In the genomic region with DNA sequence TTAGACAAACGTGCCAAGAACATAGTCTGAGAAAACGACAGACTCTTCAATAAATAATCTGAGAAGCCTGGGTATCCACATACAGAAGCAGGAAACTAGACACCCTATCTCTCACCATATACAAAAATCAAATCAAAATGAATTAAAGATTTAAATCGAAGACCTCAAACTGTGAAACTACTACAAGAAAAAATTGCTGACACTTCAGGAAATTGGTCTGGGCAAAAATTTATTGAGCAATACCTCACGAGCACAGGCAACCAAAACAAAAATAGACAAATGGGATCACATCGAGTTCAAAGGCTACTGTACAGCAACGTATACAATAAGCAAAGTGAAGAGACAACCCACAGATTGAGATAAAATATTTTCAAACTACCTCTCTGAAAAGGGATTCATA, we compare ENCODE assay signal across 21 cellular contexts.
"Had no signal": no experiment of that assay in that cellular context is flagged by ENCODE, and none has a peak within 500 bp of the region (broad histone marks: within the 10 kb centered on the region; RNA-seq: fewer than 3 reads in every experiment).

No MANE protein-coding gene starts in this region.

- ATAC-seq: Panc1, PC-3 had no signal

- H3K9ac ChIP-seq: SK-N-SH had no signal

- H3K9me3 ChIP-seq: SK-N-SH had no signal

- H3K27ac ChIP-seq: RWPE1 had no signal

- H3K4me2 ChIP-seq: SK-N-SH had no signal

- DNase-seq: Karpas-422; KG1; MM.1S; NCI-H1092 treated with DMSO at 0.1 percent for 48 hours; NCI-H1436; NCI-H187; NCI-H2029; NCI-H2081 treated with DMSO at 0.1 percent for 48 hours; NCI-H2171; NCI-H226; NCI-H446; NCI-H510A; NCI-H524 treated with DMSO at 0.1 percent for 48 hours; NCI-H69; NCI-H774; NK-92 treated with Interleukin-12 subunit alpha and Interleukin-12 subunit beta, amount 100 ng/mL, for 24 hours; PC-3; SHP77; SK-N-SH had no signal
